Comparison of ENCODE assay signal across 8 cellular contexts in the genomic region with DNA sequence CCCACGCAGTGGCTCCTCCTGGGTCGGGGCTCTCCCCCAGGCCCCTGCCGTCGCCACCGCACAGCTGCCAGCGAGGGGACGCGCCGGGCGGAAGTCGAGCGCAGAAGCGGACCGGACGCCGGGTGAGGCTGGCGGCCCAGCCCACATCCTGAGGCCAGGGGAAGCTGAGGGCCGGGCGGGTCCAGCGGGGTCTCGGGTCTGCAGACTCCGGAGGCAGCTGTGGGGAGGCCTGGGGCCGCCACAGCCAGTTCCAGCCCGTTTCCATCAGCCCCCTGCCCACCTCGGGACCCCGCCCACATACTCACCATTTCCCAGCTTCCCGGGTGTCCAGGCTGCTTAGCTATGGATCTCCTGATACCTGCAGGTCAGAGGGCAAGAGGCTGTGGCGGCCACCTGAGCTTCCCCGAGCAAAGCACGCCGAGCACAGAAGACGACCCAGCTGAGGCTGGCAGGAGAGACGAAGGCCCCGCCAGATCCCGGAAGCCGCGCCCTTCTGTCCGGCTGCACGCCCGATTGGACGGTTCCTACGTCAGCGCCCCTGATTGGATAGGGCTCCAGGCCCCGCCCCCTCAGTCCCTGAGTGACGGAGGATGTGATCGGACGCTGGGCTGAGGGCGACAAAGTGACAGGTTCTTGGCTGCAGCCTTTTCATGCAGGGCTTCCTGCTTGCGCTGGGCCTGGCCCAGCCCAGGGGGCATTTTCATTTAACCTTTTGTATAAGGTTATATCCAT. TPM values are rescaled to one million over a fixed set of nuclear protein-coding genes. Genes with fewer than 3 reads are reported as not detected.
A peak's percentile ranks its signal among the peaks of the same experiment; 100 is the strongest.
DNase-seq lines count a peak whose midpoint lies in the region; TF ChIP-seq lines count a peak whose summit lies in the region.

No MANE protein-coding gene starts in this region.

- peaks cover 39% of the 10 kb centered on the region for H3K36me3 ChIP-seq in SJSA1

- peak overlapping the region; percentile 90 for H3K4me3 Mint-ChIP-seq in activated naive CD4-positive, alpha-beta T cell treated with anti-CD3 and anti-CD28 coated beads for 36 hours

- peaks cover 14% of the 10 kb centered on the region for H3K9me3 Mint-ChIP-seq in activated naive CD4-positive, alpha-beta T cell treated with anti-CD3 and anti-CD28 coated beads for 36 hours

- intact Hi-C loops in activated naive CD4-positive, alpha-beta T cell treated with anti-CD3 and anti-CD28 coated beads for 36 hours (cut with micrococcal nuclease): loop anchor here (1.0 to 5.0 kb wide), 7 partner anchors 38 to 643 kb away; a partner anchor contains a TSS

- peaks cover 9% of the 10 kb centered on the region for H3K4me1 ChIP-seq in SJSA1 (replicated peaks)

- peaks cover 56% of the 10 kb centered on the region for H3K4me1 Mint-ChIP-seq in activated naive CD4-positive, alpha-beta T cell treated with anti-CD3 and anti-CD28 coated beads for 36 hours (ENCODE audit: low read depth)

- DNase-seq in GM04503 (ENCODE audit: low read depth): peak; percentile 51
- peak; percentile 65 for DNase-seq in HFF-Myc (ENCODE audit: extremely low read depth, low read depth)
- peak; percentile 96 for DNase-seq in MV-4-11 (lab: John Stamatoyannopoulos, UW)
- peak; percentile 85 to 96 for DNase-seq in SJSA1 (ENCODE audit: low read depth in 1 of 2, low spot score in 2 of 2)
- DNase-seq in activated naive CD4-positive, alpha-beta T cell treated with anti-CD3 and anti-CD28 coated beads for 36 hours: peak; percentile 98
- peak; percentile 96 for DNase-seq in germinal center (ENCODE audit: low spot score)
- DNase-seq in non-pigmented ciliary epithelial cell (ENCODE audit: low read depth): peak; percentile 46
- DNase-seq in superior temporal gyrus (ENCODE audit: extremely low spot score): peak; percentile 99

- H3K27ac ChIP-seq in SJSA1: peak overlapping the region; percentile 87

- TF ChIP-seq CTCF in HFF-Myc (IDR thresholded peaks at IDR 0.05; ENCODE audit: low read depth, low read length, missing control alignments): no peak

- no peaks in the 10 kb centered on the region for H3K27me3 ChIP-seq in SJSA1 (replicated peaks)

- no peaks in the 10 kb centered on the region for H3K27me3 Mint-ChIP-seq in activated naive CD4-positive, alpha-beta T cell treated with anti-CD3 and anti-CD28 coated beads for 36 hours (ENCODE audit: low read depth)

- H3K27ac Mint-ChIP-seq in activated naive CD4-positive, alpha-beta T cell treated with anti-CD3 and anti-CD28 coated beads for 36 hours: peak overlapping the region; percentile 93

- CTCF ChIA-PET in activated naive CD4-positive, alpha-beta T cell treated with anti-CD3 and anti-CD28 coated beads for 36 hours (lab: Charles Lee): no interaction called here

- H3K4me3 ChIP-seq in HFF-Myc (replicated peaks; ENCODE audit: low read depth, low read length) (peak overlapping the region; percentile 86), SJSA1 (peak overlapping the region; percentile 89)

- no peaks in the 10 kb centered on the region; the same call in 1 of the 2 replicates for H3K9me3 ChIP-seq in SJSA1 (replicated peaks)

- H3K36me3 Mint-ChIP-seq in activated naive CD4-positive, alpha-beta T cell treated with anti-CD3 and anti-CD28 coated beads for 36 hours (ENCODE audit: low read depth): peaks cover 39% of the 10 kb centered on the region

RNA-seq across cellular contexts. Expression of a gene that starts 38.7 kb away (rescaled TPM):
- total RNA-seq in SJSA1 (2014; rRNA removed; shearing (Covaris generic)): 17.7 and 28.5 TPM in 2 replicates
- total RNA-seq in activated naive CD4-positive, alpha-beta T cell treated with anti-CD3 and anti-CD28 coated beads for 36 hours: 10 to 100 TPM; 10.6 to 11.8 TPM

RNA-seq across cellular contexts. Expression of a gene that starts 45.3 kb away (rescaled TPM):
- total RNA-seq in SJSA1 (2014; rRNA removed; shearing (Covaris generic)): not detected in 2 replicates
- total RNA-seq in activated naive CD4-positive, alpha-beta T cell treated with anti-CD3 and anti-CD28 coated beads for 36 hours: not detected

Comparison
In these comparisons a context has a peak if more than half of its experiments do, and no peak if none do; other contexts are left out.
1. Peak in every context shown above with its lines: DNase-seq, H3K4me3 ChIP-seq and H3K27ac ChIP-seq.
2. DNase-seq: peak in every context shown above with its lines; median percentile 99 in superior temporal gyrus; 98 in activated naive CD4-positive, alpha-beta T cell treated with anti-CD3 and anti-CD28 coated beads for 36 hours; 96 in MV-4-11; 96 in germinal center; 90 in SJSA1; 65 in HFF-Myc; 51 in GM04503; 46 in non-pigmented ciliary epithelial cell.